ENCODE assay signal across 19 cellular contexts in the genomic region with DNA sequence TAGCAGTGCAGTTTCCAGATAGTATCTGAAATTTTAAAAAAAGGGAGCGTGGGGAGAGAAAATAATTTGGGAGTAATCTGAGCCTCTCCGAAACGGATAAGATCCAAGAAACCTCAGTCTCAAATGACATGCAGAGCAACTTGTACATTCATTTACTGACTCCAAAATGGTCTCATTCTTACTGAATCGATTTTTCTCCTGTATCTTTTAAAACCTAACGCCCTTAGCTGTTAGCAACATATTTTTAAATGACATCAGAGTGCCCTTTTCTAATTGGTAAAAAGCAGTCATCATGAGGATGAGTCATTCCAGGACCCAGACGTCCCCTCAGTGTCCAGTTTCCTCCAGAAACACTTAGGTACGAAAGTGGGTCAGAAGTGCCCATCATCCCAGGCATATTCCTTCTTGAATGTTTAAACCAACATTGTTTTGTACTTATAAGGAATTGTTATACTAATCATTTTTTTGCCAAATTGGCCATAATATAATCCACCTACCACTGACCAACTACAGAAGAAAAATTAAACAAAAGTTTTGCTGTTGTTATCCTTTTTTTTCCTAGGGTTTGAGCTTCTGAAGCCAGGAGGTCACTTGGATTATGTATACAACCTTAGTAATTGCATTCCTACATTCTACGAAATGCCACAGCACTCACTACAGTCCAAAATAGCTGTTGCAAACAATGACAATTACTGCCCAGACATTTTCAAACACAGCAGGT.
DNase-seq lines count a peak whose midpoint lies in the region; ATAC-seq, FAIRE-seq and TF ChIP-seq lines count a peak whose summit lies in the region.
"Had no signal": no experiment of that assay in that cellular context is flagged by ENCODE, and none has a peak within 500 bp of the region (broad histone marks: within the 10 kb centered on the region; RNA-seq: fewer than 3 reads in every experiment).

No MANE protein-coding gene starts in this region.

- 55% methylated on average over 8 of the region's 8 CpGs for WGBS in A549 (ENCODE audit: missing lambda C conversion rate)

- no peak for TF ChIP-seq POLR2A in A549 (IDR thresholded peaks at IDR 0.05; ENCODE audit: low read length)

- H3K27ac ChIP-seq in A549, result no peak overlapping the region
- peak overlapping the region; percentile 19 for H3K27ac ChIP-seq in muscle layer of duodenum (ENCODE audit: low read length)
- H3K27ac ChIP-seq: foreskin keratinocyte, KMS-11, upper lobe of right lung had no signal

- ATAC-seq in A549 (no peak), HG03045 (IDR thresholded peaks at IDR 0.05; ENCODE audit: unreplicated experiment) (no peak), HG03139 (IDR thresholded peaks at IDR 0.05; ENCODE audit: unreplicated experiment) (no peak)
- ATAC-seq: foreskin keratinocyte, upper lobe of right lung had no signal

- DNase-seq in A549 (ENCODE audit: low read depth in 1 of 2, low spot score in 1 of 2) (no peak), HFFc6 (peak; percentile 79), chondrocyte (ENCODE audit: low spot score) (no peak), RCC 7860 (ENCODE audit: low spot score) (no peak), NOMO-1 (lab: John Stamatoyannopoulos, UW; ENCODE audit: unreplicated experiment in 2 of 2) (no peak)
- DNase-seq: activated CD4-positive, alpha-beta T cell treated with anti-CD3 and anti-CD28 coated beads, Interleukin-2, amount 50 U/mL, for 1 hour; activated gamma-delta T cell; central memory CD4-positive, alpha-beta T cell; DMS79 treated with DMSO at 0.1 percent for 48 hours; foreskin keratinocyte; kidney; upper lobe of right lung had no signal

- H3K9me3 Mint-ChIP-seq in HFFc6, result no peaks in the 10 kb centered on the region
- no peaks in the 10 kb centered on the region for H3K9me3 Mint-ChIP-seq in chondrocyte (ENCODE audit: low read depth)
- H3K9me3 Mint-ChIP-seq: nephron; T-helper 2 cell treated with Interferon-gamma antibody and Interleukin-4, amounts not matched to agents 5 μg/mL and 100 μg/mL, for 36 hours had no signal

- TF ChIP-seq CTCF in A549 (IDR thresholded peaks at IDR 0.05) (no peak), HFFc6 (IDR thresholded peaks at IDR 0.05) (no peak; the same call in none of the 2 replicates), chondrocyte (IDR thresholded peaks at IDR 0.05) (peak; percentile 35)

- H3K27me3 Mint-ChIP-seq in HFFc6 (ENCODE audit: insufficient read depth) (no peaks in the 10 kb centered on the region; the same call in 1 of the 2 replicates), chondrocyte (ENCODE audit: low read depth) (no peaks in the 10 kb centered on the region)
- H3K27me3 Mint-ChIP-seq: B cell had no signal

- H3K27me3 ChIP-seq in muscle layer of duodenum (ENCODE audit: low read depth, low read length), result no peaks in the 10 kb centered on the region
- H3K27me3 ChIP-seq: foreskin keratinocyte, upper lobe of right lung had no signal

- POLR2A ChIA-PET in A549 (lab: Yijun Ruan, JAX), result no interaction called here

- TF ChIP-seq EP300 in A549 (IDR thresholded peaks at IDR 0.05), result no peak

- peaks cover under 1% of the 10 kb centered on the region; the same call in 1 of the 2 replicates for H3K36me3 Mint-ChIP-seq in HFFc6 (ENCODE audit: low read depth)
- H3K36me3 Mint-ChIP-seq in chondrocyte (ENCODE audit: low read depth), result no peaks in the 10 kb centered on the region

- CTCF ChIA-PET in A549 (lab: Yijun Ruan, JAX), result interaction anchor here (0.7 to 1.1 kb wide), 3 partner anchors 10 to 33 kb away, joined by 3 to 4 read pairs (median 4); no protein-coding TSS in a partner anchor

- no peak for FAIRE-seq in A549 (lab: Jason Lieb, UNC)
- FAIRE-seq in RCC 7860 (lab: Jason Lieb, UNC), result no peak
- FAIRE-seq: kidney had no signal

- H3K27ac Mint-ChIP-seq in HFFc6, result peak overlapping the region; percentile 82
- H3K27ac Mint-ChIP-seq in chondrocyte (ENCODE audit: unreplicated experiment), result peak overlapping the region; percentile 91
- H3K27ac Mint-ChIP-seq: B cell; T-helper 2 cell treated with Interferon-gamma antibody and Interleukin-4, amounts not matched to agents 5 μg/mL and 100 μg/mL, for 36 hours had no signal

- no peak for TF ChIP-seq RAD21 in A549 (conservative IDR thresholded peaks at IDR 0.05 in 1 of 2, IDR thresholded peaks at IDR 0.05 in 1 of 2)

- H3K4me3 Mint-ChIP-seq in HFFc6, result peak overlapping the region; percentile 53
- no peak overlapping the region for H3K4me3 Mint-ChIP-seq in chondrocyte (ENCODE audit: unreplicated experiment)
- H3K4me3 Mint-ChIP-seq: B cell; nephron; T-helper 2 cell treated with Interferon-gamma antibody and Interleukin-4, amounts not matched to agents 5 μg/mL and 100 μg/mL, for 36 hours had no signal

- H3K36me3 ChIP-seq in muscle layer of duodenum (ENCODE audit: control insufficient read depth in 1 of 2, insufficient read depth in 2 of 2, low read length in 2 of 2), result no peaks in the 10 kb centered on the region
- H3K36me3 ChIP-seq: upper lobe of right lung had no signal

- H3K4me1 Mint-ChIP-seq in HFFc6 (ENCODE audit: low read depth) (peaks cover 37% of the 10 kb centered on the region), chondrocyte (ENCODE audit: low read depth) (peaks cover 34% of the 10 kb centered on the region)
- H3K4me1 Mint-ChIP-seq: B cell had no signal

- H3K4me3 ChIP-seq in A549 (no peak overlapping the region), muscle layer of duodenum (ENCODE audit: low read depth in 1 of 2, low read length in 2 of 2) (no peak overlapping the region)
- H3K4me3 ChIP-seq: upper lobe of right lung had no signal

- H3K4me2 ChIP-seq in A549, result no peak overlapping the region
- H3K4me2 ChIP-seq: KMS-11 had no signal

- no peaks in the 10 kb centered on the region for H3K4me1 ChIP-seq in A549
- peaks cover 0 to 6% of the 10 kb centered on the region in 2 donors for H3K4me1 ChIP-seq in muscle layer of duodenum (ENCODE audit: control insufficient read depth in 1 of 2, insufficient read depth in 2 of 2, low read length in 2 of 2)
- H3K4me1 ChIP-seq: upper lobe of right lung had no signal

- no peaks in the 10 kb centered on the region for H3K9me3 ChIP-seq in A549
- H3K9me3 ChIP-seq in muscle layer of duodenum (ENCODE audit: control insufficient read depth in 1 of 2, low read length in 2 of 2), result no peaks in the 10 kb centered on the region
- H3K9me3 ChIP-seq: upper lobe of right lung had no signal

TF ChIP-seq in A549, 52 proteins besides CTCF, POLR2A, EP300 and RAD21:
- no peak for TF ChIP-seq FOSL2 (IDR thresholded peaks at IDR 0.05)
- 0 out of 2 replicates have a peak, but pooled peaks have one; percentile 34 for TF ChIP-seq FOSL2 (CRISPR knock-in tag; IDR thresholded peaks at IDR 0.05)
- TF ChIP-seq ZFP36 (IDR thresholded peaks at IDR 0.05; ENCODE audit: borderline replicate concordance, partially characterized antibody), result no peak
